ENCODE assay signal across 35 cellular contexts in genomic region chr12:112967858-112968257, GRCh38.
"Had no signal": no experiment of that assay in that cellular context is flagged by ENCODE, and none has a peak within 500 bp of the region (broad histone marks: within the 10 kb centered on the region; RNA-seq: fewer than 3 reads in every experiment).

No MANE protein-coding gene starts in this region.

- H3K4me3 ChIP-seq: adrenal gland, body of pancreas, colonic mucosa, dorsolateral prefrontal cortex, esophagus squamous epithelium, gastroesophageal sphincter had no signal

- H3K9me3 Mint-ChIP-seq: activated B cell treated with CpG ODN at 0.5 μM for 24 hours; activated CD8-positive, alpha-beta T cell treated with anti-CD3 and anti-CD28 coated beads for 36 hours; activated naive CD4-positive, alpha-beta T cell treated with anti-CD3 and anti-CD28 coated beads, Interleukin-2, amount 10 ng/mL, durations not matched to agents 7 days and 5 days; activated naive CD4-positive, alpha-beta T cell treated with anti-CD3 and anti-CD28 coated beads, Interleukin-2, amount 50 U/mL, for 72 hours; activated naive CD8-positive, alpha-beta T cell treated with anti-CD3 and anti-CD28 coated beads, Interleukin-2, amount 50 U/mL, for 24 hours; activated T-cell treated with anti-CD3 and anti-CD28 coated beads, Interleukin-2, amount 50 U/mL, for 24 hours; activated T-cell treated with anti-CD3 and anti-CD28 coated beads, Interleukin-2, amount 50 U/mL, for 72 hours; dendritic cell treated with granulocyte-macrophage colony-stimulating factor and Interleukin-4, amounts not matched to agents 40 ng/mL and 50 ng/mL, for 4 days; effector memory CD8-positive, alpha-beta T cell; T-helper 2 cell treated with Interferon-gamma antibody and Interleukin-4, amounts not matched to agents 5 μg/mL and 100 μg/mL, for 36 hours had no signal

- H3K9me3 ChIP-seq: adrenal gland, body of pancreas, colonic mucosa, esophagus squamous epithelium, gastroesophageal sphincter had no signal

- H3K4me1 ChIP-seq: adrenal gland, body of pancreas, colonic mucosa, esophagus squamous epithelium, gastroesophageal sphincter had no signal

- DNase-seq: activated B cell treated with CpG ODN at 0.5 μM for 24 hours; activated CD4-positive, alpha-beta T cell treated with anti-CD3 and anti-CD28 coated beads for 48 hours; activated CD4-positive, alpha-beta T cell treated with anti-CD3 and anti-CD28 coated beads, Interleukin-2, amount 50 U/mL, for 1 hour; activated CD4-positive, alpha-beta T cell treated with anti-CD3 and anti-CD28 coated beads, Interleukin-2, amount 50 U/mL, for 48 hours; activated CD8-positive, alpha-beta memory T cell treated with anti-CD3 and anti-CD28 coated beads, Interleukin-2, amount 50 U/mL, for 48 hours; activated CD8-positive, alpha-beta T cell treated with anti-CD3 and anti-CD28 coated beads for 36 hours; activated effector memory CD4-positive, alpha-beta T cell treated with Interleukin-2 at 50 U/mL for 16 hours; activated gamma-delta T cell treated with Interleukin-2 at 50 U/mL for 16 hours; activated naive CD4-positive, alpha-beta T cell treated with anti-CD3 and anti-CD28 coated beads, Interleukin-2, amount 10 ng/mL, durations not matched to agents 7 days and 5 days; activated naive CD8-positive, alpha-beta T cell treated with anti-CD3 and anti-CD28 coated beads, Interleukin-2, amount 50 U/mL, for 24 hours; activated T-cell treated with anti-CD3 and anti-CD28 coated beads for 4 hours; activated T-cell treated with anti-CD3 and anti-CD28 coated beads, Interleukin-2, amount 50 U/mL, for 24 hours; activated T-cell treated with anti-CD3 and anti-CD28 coated beads, Interleukin-2, amount 50 U/mL, for 72 hours; adrenal gland; amygdala; aorta; body of pancreas; central memory CD4-positive, alpha-beta T cell; cerebellar nuclear complex; colonic mucosa; dorsolateral prefrontal cortex; effector CD4-positive, alpha-beta T cell; effector memory CD8-positive, alpha-beta T cell; esophagus squamous epithelium; foreskin melanocyte; T-helper 1 cell; T-helper 17 cell; T1000; WERI-Rb-1 had no signal

- ATAC-seq: activated CD4-positive, CD25-positive, alpha-beta regulatory T cell treated with anti-CD3 and anti-CD28 coated beads, Interleukin-2, amount 50 U/mL, for 24 hours; activated CD8-positive, alpha-beta T cell treated with anti-CD3 and anti-CD28 coated beads for 36 hours; activated naive CD4-positive, alpha-beta T cell treated with anti-CD3 and anti-CD28 coated beads, Interleukin-2, amount 50 U/mL, for 72 hours; activated naive CD8-positive, alpha-beta T cell treated with anti-CD3 and anti-CD28 coated beads, Interleukin-2, amount 50 U/mL, for 24 hours; activated T-cell treated with anti-CD3 and anti-CD28 coated beads, Interleukin-2, amount 50 U/mL, for 72 hours; body of pancreas; effector memory CD8-positive, alpha-beta T cell; gastroesophageal sphincter; T-helper 17 cell had no signal

- H3K4me1 Mint-ChIP-seq: activated B cell treated with CpG ODN at 0.5 μM for 24 hours; activated naive CD4-positive, alpha-beta T cell treated with anti-CD3 and anti-CD28 coated beads, Interleukin-2, amount 10 ng/mL, durations not matched to agents 7 days and 5 days; activated naive CD8-positive, alpha-beta T cell treated with anti-CD3 and anti-CD28 coated beads, Interleukin-2, amount 50 U/mL, for 24 hours had no signal

- H3K27me3 Mint-ChIP-seq: activated B cell treated with CpG ODN at 0.5 μM for 24 hours; activated CD8-positive, alpha-beta T cell treated with anti-CD3 and anti-CD28 coated beads for 36 hours; activated naive CD4-positive, alpha-beta T cell treated with anti-CD3 and anti-CD28 coated beads, Interleukin-2, amount 10 ng/mL, durations not matched to agents 7 days and 5 days; activated naive CD8-positive, alpha-beta T cell treated with anti-CD3 and anti-CD28 coated beads, Interleukin-2, amount 50 U/mL, for 24 hours; activated T-cell treated with anti-CD3 and anti-CD28 coated beads, Interleukin-2, amount 50 U/mL, for 24 hours; effector memory CD8-positive, alpha-beta T cell; T-helper 17 cell had no signal

- H3K27ac Mint-ChIP-seq: activated B cell treated with CpG ODN at 0.5 μM for 24 hours; activated CD8-positive, alpha-beta T cell treated with anti-CD3 and anti-CD28 coated beads for 36 hours; activated naive CD4-positive, alpha-beta T cell treated with anti-CD3 and anti-CD28 coated beads, Interleukin-2, amount 10 ng/mL, durations not matched to agents 7 days and 5 days; activated naive CD4-positive, alpha-beta T cell treated with anti-CD3 and anti-CD28 coated beads, Interleukin-2, amount 50 U/mL, for 72 hours; activated naive CD8-positive, alpha-beta T cell treated with anti-CD3 and anti-CD28 coated beads, Interleukin-2, amount 50 U/mL, for 24 hours; activated T-cell treated with anti-CD3 and anti-CD28 coated beads, Interleukin-2, amount 50 U/mL, for 24 hours; activated T-cell treated with anti-CD3 and anti-CD28 coated beads, Interleukin-2, amount 50 U/mL, for 72 hours; dendritic cell treated with granulocyte-macrophage colony-stimulating factor and Interleukin-4, amounts not matched to agents 40 ng/mL and 50 ng/mL, for 4 days; T-helper 17 cell; T-helper 2 cell treated with Interferon-gamma antibody and Interleukin-4, amounts not matched to agents 5 μg/mL and 100 μg/mL, for 36 hours had no signal

- H3K36me3 ChIP-seq: colonic mucosa, WERI-Rb-1 had no signal

- H3K27ac ChIP-seq: adrenal gland, body of pancreas, colonic mucosa, dorsolateral prefrontal cortex, epithelial cell of prostate, esophagus squamous epithelium, gastroesophageal sphincter, WERI-Rb-1 had no signal

- H3K27me3 ChIP-seq: adrenal gland, body of pancreas, colonic mucosa, esophagus squamous epithelium, gastroesophageal sphincter had no signal

- H3K4me3 Mint-ChIP-seq: activated B cell treated with CpG ODN at 0.5 μM for 24 hours; activated CD8-positive, alpha-beta T cell treated with anti-CD3 and anti-CD28 coated beads for 36 hours; activated naive CD4-positive, alpha-beta T cell treated with anti-CD3 and anti-CD28 coated beads, Interleukin-2, amount 10 ng/mL, durations not matched to agents 7 days and 5 days; activated naive CD8-positive, alpha-beta T cell treated with anti-CD3 and anti-CD28 coated beads, Interleukin-2, amount 50 U/mL, for 24 hours; activated T-cell treated with anti-CD3 and anti-CD28 coated beads, Interleukin-2, amount 50 U/mL, for 24 hours; activated T-cell treated with anti-CD3 and anti-CD28 coated beads, Interleukin-2, amount 50 U/mL, for 72 hours; dendritic cell treated with granulocyte-macrophage colony-stimulating factor and Interleukin-4, amounts not matched to agents 40 ng/mL and 50 ng/mL, for 4 days; effector memory CD8-positive, alpha-beta T cell; T-helper 17 cell; T-helper 2 cell treated with Interferon-gamma antibody and Interleukin-4, amounts not matched to agents 5 μg/mL and 100 μg/mL, for 36 hours had no signal
